17 cellular contexts compared by ENCODE assay signal in genomic region chr17:40900819-40901356, GRCh38. TPM values are rescaled to one million over a fixed set of nuclear protein-coding genes. Genes with fewer than 3 reads are reported as not detected.
"Had no signal": no experiment of that assay in that cellular context is flagged by ENCODE, and none has a peak within 500 bp of the region (broad histone marks: within the 10 kb centered on the region; RNA-seq: fewer than 3 reads in every experiment).

No MANE protein-coding gene starts in this region.

- H3K4me1 ChIP-seq: lower lobe of right lung, thyroid gland had no signal

- DNase-seq: activated CD4-positive, alpha-beta T cell treated with anti-CD3 and anti-CD28 coated beads, Interleukin-2, amount 10 ng/mL, durations not matched to agents 7 days and 5 days; activated naive CD8-positive, alpha-beta T cell treated with anti-CD3 and anti-CD28 coated beads, Interleukin-2, amount 10 ng/mL, durations not matched to agents 7 days and 5 days; brain microvascular endothelial cell; dermis blood vessel endothelial cell; head of caudate nucleus; immature natural killer cell; lower lobe of right lung; natural killer cell; stimulated activated CD4-positive, alpha-beta T cell treated with anti-CD3 and anti-CD28 coated beads, Interleukin-2, amount 100 ng/mL, for 48 hours; T-cell; T-helper 9 cell; thyroid gland had no signal

- H3K4me3 ChIP-seq: lower lobe of right lung, thyroid gland had no signal

- H3K27ac ChIP-seq: brain microvascular endothelial cell, lower lobe of right lung, neutrophil, thyroid gland had no signal

- H3K9me3 ChIP-seq: lower lobe of right lung, neutrophil, thyroid gland had no signal

- ATAC-seq: lower lobe of right lung; natural killer cell; stimulated activated memory B cell treated with anti-CD40 and anti-IgM and Interleukin-4, amounts not matched to agents 10 μg/mL and 1 μg/mL and 100 μg/mL, for 72 hours; T-cell had no signal

- H3K36me3 ChIP-seq: brain microvascular endothelial cell, lower lobe of right lung, neutrophil, thyroid gland had no signal

- H3K27me3 ChIP-seq: brain microvascular endothelial cell, thyroid gland had no signal

- FAIRE-seq: frontal cortex had no signal

RNA-seq across cellular contexts. Expression of gene KRT20, which starts 15.8 kb away (rescaled TPM):
- total RNA-seq: activated CD4-positive, alpha-beta T cell treated with anti-CD3 and anti-CD28 coated beads, Interleukin-2, amount 10 ng/mL, durations not matched to agents 7 days and 5 days; activated naive CD8-positive, alpha-beta T cell treated with anti-CD3 and anti-CD28 coated beads, Interleukin-2, amount 10 ng/mL, durations not matched to agents 7 days and 5 days; dermis blood vessel endothelial cell; epithelial cell of proximal tubule; frontal cortex; lower lobe of right lung; natural killer cell; thyroid gland had no signal
- polyA plus RNA-seq: immature natural killer cell had no signal

RNA-seq across cellular contexts. Expression of gene KRT12, which starts 33.9 kb away (rescaled TPM):
- total RNA-seq: activated CD4-positive, alpha-beta T cell treated with anti-CD3 and anti-CD28 coated beads, Interleukin-2, amount 10 ng/mL, durations not matched to agents 7 days and 5 days; activated naive CD8-positive, alpha-beta T cell treated with anti-CD3 and anti-CD28 coated beads, Interleukin-2, amount 10 ng/mL, durations not matched to agents 7 days and 5 days; cerebellum; dermis blood vessel endothelial cell; epithelial cell of proximal tubule; frontal cortex; lower lobe of right lung; natural killer cell; thyroid gland had no signal
- polyA plus RNA-seq: immature natural killer cell had no signal

RNA-seq across cellular contexts. Expression of gene KRT23, which starts 36.6 kb away (rescaled TPM):
- total RNA-seq: activated CD4-positive, alpha-beta T cell treated with anti-CD3 and anti-CD28 coated beads, Interleukin-2, amount 10 ng/mL, durations not matched to agents 7 days and 5 days; activated naive CD8-positive, alpha-beta T cell treated with anti-CD3 and anti-CD28 coated beads, Interleukin-2, amount 10 ng/mL, durations not matched to agents 7 days and 5 days; cerebellum; T-cell had no signal
- polyA plus RNA-seq: immature natural killer cell had no signal
